ENCODE assay signal across 2 cellular contexts in genomic region chr20:36575066-36575743, GRCh38.
TF ChIP-seq lines count a peak whose summit lies in the region.

No MANE protein-coding gene starts in this region.

TF ChIP-seq in HCT116, 20 proteins besides CTCF, POLR2A, EP300 and RAD21:
- TF ChIP-seq ZFX (IDR thresholded peaks at IDR 0.05) (0 out of 2 replicates have a peak, but pooled peaks have one; percentile 4), SRF (IDR thresholded peaks at IDR 0.05; ENCODE audit: low read depth) (no peak), TCF7L2 (IDR thresholded peaks at IDR 0.05; ENCODE audit: borderline replicate concordance, extremely low read depth, insufficient read depth, insufficient read length) (no peak), ATF3 (IDR thresholded peaks at IDR 0.05) (no peak)
TF ChIP-seq in HCT116: peak in this region for 1.

TF ChIP-seq in K562, 482 proteins besides CTCF, POLR2A, EP300 and RAD21:
- TF ChIP-seq RERE (CRISPR knock-in tag; IDR thresholded peaks at IDR 0.05; ENCODE audit: borderline replicate concordance) (0 out of 2 replicates have a peak, but pooled peaks have one; percentile 31), ZBTB7A (IDR thresholded peaks at IDR 0.05; ENCODE audit: borderline replicate concordance, control insufficient read depth, low read depth, low read length) (peak; percentile 52; the same call in 1 of the 2 replicates), KAT7 (CRISPR knock-in tag; IDR thresholded peaks at IDR 0.05; ENCODE audit: borderline replicate concordance) (0 out of 2 replicates have a peak, but pooled peaks have one; percentile 20), ZNF77 (CRISPR knock-in tag; IDR thresholded peaks at IDR 0.05) (no peak), NFIC (IDR thresholded peaks at IDR 0.05) (peak; percentile 96), ZNF431 (CRISPR knock-in tag; IDR thresholded peaks at IDR 0.05) (0 out of 2 replicates have a peak, but pooled peaks have one; percentile 9), KDM5B (IDR thresholded peaks at IDR 0.05; ENCODE audit: insufficient replicate concordance, low read depth, low read length) (peak; percentile 3), FOXJ3 (CRISPR knock-in tag; IDR thresholded peaks at IDR 0.05) (no peak), HSF4 (CRISPR knock-in tag; IDR thresholded peaks at IDR 0.05; ENCODE audit: borderline replicate concordance) (no peak), NFATC3 (IDR thresholded peaks at IDR 0.05) (no peak), ZNF57 (CRISPR knock-in tag; IDR thresholded peaks at IDR 0.05) (no peak), ZNF318 (IDR thresholded peaks at IDR 0.05; ENCODE audit: borderline replicate concordance in 1 of 2, low read depth in 1 of 2) (no peak), MTA3 (IDR thresholded peaks at IDR 0.05; ENCODE audit: borderline replicate concordance) (0 out of 2 replicates have a peak, but pooled peaks have one; percentile 11), PHF21A (IDR thresholded peaks at IDR 0.05; ENCODE audit: borderline replicate concordance, low read depth) (0 out of 2 replicates have a peak, but pooled peaks have one; percentile 40)
TF ChIP-seq in K562: peak in this region for 8.
